ENCODE assay signal across 19 cellular contexts in the genomic region with DNA sequence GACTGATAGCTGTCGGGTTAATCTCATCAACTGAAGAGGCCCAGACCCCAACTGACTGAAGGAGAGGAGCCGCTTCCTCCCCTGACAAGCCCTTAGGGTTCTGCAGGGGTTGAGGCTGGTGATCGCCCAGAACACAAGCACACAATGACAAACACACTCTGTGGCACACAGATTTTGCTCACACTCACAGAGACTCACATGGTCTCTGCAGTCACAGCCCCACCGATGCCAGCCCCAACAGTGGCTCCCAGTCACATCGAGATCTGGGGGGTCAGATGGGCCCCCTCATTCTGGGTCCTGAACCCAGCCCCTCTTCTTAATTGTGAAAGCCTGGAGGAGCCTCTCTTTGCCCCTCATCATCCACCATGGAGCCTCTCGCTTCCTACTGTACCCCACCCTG. TPM values are rescaled to one million over a fixed set of nuclear protein-coding genes. Genes with fewer than 3 reads are reported as not detected.
DNase-seq lines count a peak whose midpoint lies in the region; ATAC-seq and TF ChIP-seq lines count a peak whose summit lies in the region.
"Had no signal": no experiment of that assay in that cellular context is flagged by ENCODE, and none has a peak within 500 bp of the region (broad histone marks: within the 10 kb centered on the region; RNA-seq: fewer than 3 reads in every experiment).

No MANE protein-coding gene starts in this region.

- intact Hi-C loops in Right ventricle myocardium inferior (cut with DNase I) (no loop called here), left ventricle myocardium superior (cut with micrococcal nuclease) (no loop called here)

- no peaks in the 10 kb centered on the region for H3K9me3 ChIP-seq in neuronal stem cell (replicated peaks in 1 of 2; ENCODE audit: control insufficient read depth in 2 of 2, insufficient read depth in 1 of 2, low read depth in 1 of 2, low read length in 2 of 2)
- H3K9me3 ChIP-seq: A549 had no signal

- H3K36me3 ChIP-seq in neuronal stem cell (replicated peaks in 1 of 2; ENCODE audit: control insufficient read depth in 2 of 2, insufficient read depth in 2 of 2, low read length in 2 of 2): no peaks in the 10 kb centered on the region

- H3K4me1 Mint-ChIP-seq in chondrocyte (ENCODE audit: low read depth): peaks cover 25% of the 10 kb centered on the region

- H2BK120ac ChIP-seq in neuronal stem cell (ENCODE audit: low read depth, low read length): no peak overlapping the region

- H3K36me3 Mint-ChIP-seq in chondrocyte (ENCODE audit: low read depth): no peaks in the 10 kb centered on the region
- H3K36me3 Mint-ChIP-seq: IgD-negative memory B cell had no signal

- no peak overlapping the region for H3K4me2 ChIP-seq in neuronal stem cell (ENCODE audit: insufficient read depth, low read length, poor library complexity, severe bottlenecking)
- H3K4me2 ChIP-seq: GM23338 had no signal

- H3K27ac ChIP-seq in neuronal stem cell (replicated peaks; ENCODE audit: low read length): no peak overlapping the region
- H3K27ac ChIP-seq: 22Rv1, A549, C4-2B had no signal

- peak overlapping the region; percentile 44 for H2AK5ac ChIP-seq in neuronal stem cell (ENCODE audit: low read depth, low read length)

- no peak overlapping the region for H3K14ac ChIP-seq in neuronal stem cell (ENCODE audit: low read length)

- no peak overlapping the region for H3K4ac ChIP-seq in neuronal stem cell (ENCODE audit: low read length)

- H4K8ac ChIP-seq in neuronal stem cell (ENCODE audit: low read depth, low read length): no peak overlapping the region

- no peak overlapping the region for H2BK15ac ChIP-seq in neuronal stem cell (ENCODE audit: low read length)

- no peak overlapping the region for H3K18ac ChIP-seq in neuronal stem cell (ENCODE audit: low read length)

- no peak overlapping the region for H3K4me3 ChIP-seq in neuronal stem cell (ENCODE audit: low read length in 2 of 2)
- H3K4me3 ChIP-seq: A549, GM23338 had no signal

- no peaks in the 10 kb centered on the region for H3K79me1 ChIP-seq in neuronal stem cell (ENCODE audit: low read depth, low read length)

- H3K27ac Mint-ChIP-seq in chondrocyte (ENCODE audit: unreplicated experiment): no peak overlapping the region
- H3K27ac Mint-ChIP-seq: CD4-positive, alpha-beta T cell; GM23338; HFFc6; IgD-negative memory B cell had no signal

- H3K27me3 Mint-ChIP-seq in chondrocyte (ENCODE audit: low read depth): peaks cover 2% of the 10 kb centered on the region

- no peak for TF ChIP-seq CTCF in chondrocyte (IDR thresholded peaks at IDR 0.05)

- no CpG with 5 or more reads among the region's 6 CpGs for WGBS in neuronal stem cell (ENCODE audit: extremely low coverage in 2 of 2, insufficient read length in 2 of 2, insufficient replicate concordance in 1 of 2), 2 donors

- ATAC-seq in Right ventricle myocardium inferior: no peak
- no peak for ATAC-seq in left ventricle myocardium superior
- ATAC-seq: GM23338, HepG2 had no signal

- H3K9ac ChIP-seq in neuronal stem cell (ENCODE audit: low read depth, low read length, poor library complexity): no peak overlapping the region

- H2BK5ac ChIP-seq in neuronal stem cell (ENCODE audit: low read length): no peak overlapping the region

- no peak overlapping the region for H2AFZ ChIP-seq in neuronal stem cell (ENCODE audit: low read length)
- H2AFZ ChIP-seq: GM23338 had no signal

- H3K9me3 Mint-ChIP-seq in chondrocyte (ENCODE audit: low read depth): no peaks in the 10 kb centered on the region
- H3K9me3 Mint-ChIP-seq: CD4-positive, alpha-beta T cell; GM23338; HFFc6 had no signal

- H3K27me3 ChIP-seq in neuronal stem cell (ENCODE audit: control insufficient read depth in 3 of 3, insufficient read depth in 3 of 3, low read depth in 1 of 3, low read length in 3 of 3): peaks cover 0 to 53% (median 21%) of the 10 kb centered on the region in 3 experiments

- H3K4me1 ChIP-seq in neuronal stem cell (ENCODE audit: control insufficient read depth in 2 of 2, insufficient read depth in 1 of 2, low read depth in 1 of 2, low read length in 2 of 2): peaks cover 5 to 12% of the 10 kb centered on the region in 2 donors

- H4K91ac ChIP-seq in neuronal stem cell (ENCODE audit: low read depth, low read length, poor library complexity): no peak overlapping the region

- DNase-seq in Right ventricle myocardium inferior (ENCODE audit: missing footprints) (peak; percentile 43), left ventricle myocardium superior (no peak), chondrocyte (ENCODE audit: low spot score) (peak; percentile 60), neuronal stem cell (ENCODE audit: low spot score) (no peak), COR-L47 (lab: John Stamatoyannopoulos, UW) (no peak), hepatic stellate cell (ENCODE audit: low spot score) (no peak)
- no peak for DNase-seq in activated naive CD4-positive, alpha-beta T cell treated with Interleukin-2 at 50 U/mL for 16 hours
- DNase-seq: AML-193; CD4-positive, alpha-beta T cell; DMS79 treated with DMSO at 0.1 percent for 48 hours; GF-D8; H7; HFFc6 had no signal

- no peak overlapping the region for H3K23ac ChIP-seq in neuronal stem cell (ENCODE audit: low read depth, low read length, poor library complexity)

- no peak overlapping the region for H3K4me3 Mint-ChIP-seq in chondrocyte (ENCODE audit: unreplicated experiment)
- H3K4me3 Mint-ChIP-seq: CD4-positive, alpha-beta T cell; GM23338; HFFc6 had no signal

- no peak overlapping the region for H2BK12ac ChIP-seq in neuronal stem cell (ENCODE audit: low read length)

RNA-seq across cellular contexts. Expression of gene PTH1R, which starts 16.7 kb away (rescaled TPM):
- total RNA-seq in Right ventricle myocardium inferior (12.7 TPM), left ventricle myocardium superior (13.0 TPM), chondrocyte (2.4 to 6.3 TPM (median 3.1 TPM) in 3 replicates)
- polyA plus RNA-seq in neuronal stem cell (2013, experiment 1 of 2): 2.2 TPM
- polyA plus RNA-seq in neuronal stem cell (2013, experiment 2 of 2): 2.6 TPM
- total RNA-seq: CD4-positive, alpha-beta T cell; HepG2 had no signal
- polyA plus RNA-seq: HepG2, IgD-negative memory B cell had no signal

RNA-seq across cellular contexts. Expression of gene MYL3, which starts 31.0 kb away (rescaled TPM):
- total RNA-seq in Right ventricle myocardium inferior (11,437 TPM), left ventricle myocardium superior (9,164 TPM), chondrocyte (0.22 to 0.82 TPM in 2 of 3 replicates, not detected in the other)
- 0.26 TPM for polyA plus RNA-seq in neuronal stem cell (2013, experiment 1 of 2)
- 0.25 TPM for polyA plus RNA-seq in neuronal stem cell (2013, experiment 2 of 2)
- total RNA-seq: CD4-positive, alpha-beta T cell; GM23338; HepG2 had no signal
- polyA plus RNA-seq: GM23338, HepG2, IgD-negative memory B cell had no signal

Comparison
In these comparisons a context has a peak if more than half of its experiments do, and no peak if none do; other contexts are left out.
1. DNase-seq: peak in Right ventricle myocardium inferior (single experiment) and chondrocyte (single experiment); none in left ventricle myocardium superior (single experiment), neuronal stem cell (single experiment), activated naive CD4-positive, alpha-beta T cell treated with Interleukin-2 at 50 U/mL for 16 hours (single experiment), COR-L47 (single experiment) and hepatic stellate cell (single experiment).
2. RNA of gene MYL3, which starts 31.0 kb away (total RNA-seq): 11,437 TPM in Right ventricle myocardium inferior (single experiment) and 9,164 TPM in left ventricle myocardium superior (single experiment); 0.22 to 0.82 TPM in chondrocyte; every median in the first group is over 1,000 times any median in the second.